Comparison of ENCODE assay signal across 1 cellular context in genomic region chr20:46491354-46491753, GRCh38.
A peak's percentile ranks its signal among the peaks of the same experiment; 100 is the strongest.
TF ChIP-seq lines count a peak whose summit lies in the region.

No MANE protein-coding gene starts in this region.

TF ChIP-seq in HepG2, 621 proteins besides CTCF, POLR2A, EP300 and RAD21 (continued from another document):
- TF ChIP-seq RNF219 (CRISPR knock-in tag; IDR thresholded peaks at IDR 0.05) (no peak), HDAC1 (CRISPR knock-in tag; IDR thresholded peaks at IDR 0.05) (no peak), AHDC1 (CRISPR knock-in tag; IDR thresholded peaks at IDR 0.05; ENCODE audit: borderline replicate concordance) (peak; percentile 74; the same call in 1 of the 2 replicates), ZEB1 (IDR thresholded peaks at IDR 0.05; ENCODE audit: insufficient replicate concordance, low read depth) (no peak), NFE2 (CRISPR knock-in tag; IDR thresholded peaks at IDR 0.05) (no peak), ZNF605 (CRISPR knock-in tag; IDR thresholded peaks at IDR 0.05) (no peak), SOX13 (IDR thresholded peaks at IDR 0.05) (no peak), SOX13 (CRISPR knock-in tag; conservative IDR thresholded peaks at IDR 0.05 in 1 of 2, IDR thresholded peaks at IDR 0.05 in 1 of 2) (peak in 1 of 2 experiments; percentile 35; a peak in 1 of 4 replicates), MED8 (CRISPR knock-in tag; IDR thresholded peaks at IDR 0.05; ENCODE audit: insufficient replicate concordance) (no peak), ARID5B (CRISPR knock-in tag; IDR thresholded peaks at IDR 0.05) (peak; percentile 54), HES4 (CRISPR knock-in tag; IDR thresholded peaks at IDR 0.05; ENCODE audit: borderline replicate concordance) (no peak), PHF20 (CRISPR knock-in tag; IDR thresholded peaks at IDR 0.05) (no peak), HBP1 (CRISPR knock-in tag; IDR thresholded peaks at IDR 0.05; ENCODE audit: low read depth) (no peak), USF2 (IDR thresholded peaks at IDR 0.05; ENCODE audit: low read depth, low read length) (no peak), USF2 (CRISPR knock-in tag; IDR thresholded peaks at IDR 0.05; ENCODE audit: borderline replicate concordance) (no peak), DNMT3B (CRISPR knock-in tag; conservative IDR thresholded peaks at IDR 0.05) (no peak), PRMT3 (CRISPR knock-in tag; IDR thresholded peaks at IDR 0.05; ENCODE audit: borderline replicate concordance, low read depth) (no peak), CBX2 (IDR thresholded peaks at IDR 0.05; ENCODE audit: low read depth, low read length) (peak; percentile 54; the same call in 1 of the 2 replicates), CBX2 (CRISPR knock-in tag; IDR thresholded peaks at IDR 0.05; ENCODE audit: low read depth) (no peak; the same call in 1 of the 2 replicates), ZNF235 (CRISPR knock-in tag; IDR thresholded peaks at IDR 0.05; ENCODE audit: borderline replicate concordance) (no peak), ZNF124 (CRISPR knock-in tag; IDR thresholded peaks at IDR 0.05) (no peak), FIP1L1 (IDR thresholded peaks at IDR 0.05; ENCODE audit: borderline replicate concordance, insufficient read depth, low read depth, low read length) (no peak), NFYB (CRISPR knock-in tag; IDR thresholded peaks at IDR 0.05) (no peak), ZNF234 (CRISPR knock-in tag; conservative IDR thresholded peaks at IDR 0.05) (no peak), RXRB (CRISPR knock-in tag; IDR thresholded peaks at IDR 0.05; ENCODE audit: borderline replicate concordance) (peak; percentile 53; the same call in 1 of the 2 replicates), ZNF143 (CRISPR knock-in tag; IDR thresholded peaks at IDR 0.05) (no peak), ZNF383 (CRISPR knock-in tag; IDR thresholded peaks at IDR 0.05; ENCODE audit: borderline replicate concordance) (no peak), GATA4 (IDR thresholded peaks at IDR 0.05; ENCODE audit: borderline replicate concordance, low read depth) (no peak), ZNF567 (CRISPR knock-in tag; IDR thresholded peaks at IDR 0.05; ENCODE audit: borderline replicate concordance) (no peak), FOXA3 (CRISPR knock-in tag; IDR thresholded peaks at IDR 0.05) (no peak), FOXO4 (CRISPR knock-in tag; conservative IDR thresholded peaks at IDR 0.05) (no peak), LCORL (IDR thresholded peaks at IDR 0.05) (no peak), LCORL (CRISPR knock-in tag; IDR thresholded peaks at IDR 0.05) (no peak), RORA (CRISPR knock-in tag; IDR thresholded peaks at IDR 0.05) (no peak), ZNF772 (CRISPR knock-in tag; IDR thresholded peaks at IDR 0.05) (no peak), MIER3 (CRISPR knock-in tag; IDR thresholded peaks at IDR 0.05; ENCODE audit: borderline replicate concordance) (no peak; the same call in 1 of the 2 replicates), YEATS4 (CRISPR knock-in tag; IDR thresholded peaks at IDR 0.05; ENCODE audit: borderline replicate concordance) (no peak; the same call in 1 of the 2 replicates), ZZZ3 (CRISPR knock-in tag; IDR thresholded peaks at IDR 0.05; ENCODE audit: borderline replicate concordance) (no peak), ONECUT2 (CRISPR knock-in tag; IDR thresholded peaks at IDR 0.05) (no peak), ETV5 (CRISPR knock-in tag; IDR thresholded peaks at IDR 0.05; ENCODE audit: borderline replicate concordance) (peak; percentile 92), TRIM24 (CRISPR knock-in tag; IDR thresholded peaks at IDR 0.05) (no peak), ZNF777 (CRISPR knock-in tag; IDR thresholded peaks at IDR 0.05) (no peak), NR2F6 (IDR thresholded peaks at IDR 0.05) (peak; percentile 29; the same call in 1 of the 2 replicates), NR2F6 (CRISPR knock-in tag; IDR thresholded peaks at IDR 0.05) (no peak), ZNF782 (CRISPR knock-in tag; IDR thresholded peaks at IDR 0.05; ENCODE audit: borderline replicate concordance) (no peak), ISL2 (CRISPR knock-in tag; IDR thresholded peaks at IDR 0.05) (no peak), ARNTL (CRISPR knock-in tag; IDR thresholded peaks at IDR 0.05) (no peak), CENPT (CRISPR knock-in tag; IDR thresholded peaks at IDR 0.05; ENCODE audit: low read depth) (no peak), KLF12 (CRISPR knock-in tag; IDR thresholded peaks at IDR 0.05; ENCODE audit: borderline replicate concordance) (no peak), MLXIP (CRISPR knock-in tag; IDR thresholded peaks at IDR 0.05; ENCODE audit: borderline replicate concordance) (no peak)
TF ChIP-seq in HepG2: peak in this region for 25.
